8 cellular contexts compared by ENCODE assay signal in genomic region chr12:7019043-7019569, GRCh38. TPM values are rescaled to one million over a fixed set of nuclear protein-coding genes. Genes with fewer than 3 reads are reported as not detected.
DNase-seq lines count a peak whose midpoint lies in the region; ATAC-seq and TF ChIP-seq lines count a peak whose summit lies in the region.

No MANE protein-coding gene starts in this region.

- no peaks in the 10 kb centered on the region for H3K27me3 ChIP-seq in CD8-positive, alpha-beta T cell (ENCODE audit: insufficient read depth, low read length)

- peak overlapping the region; percentile 79 for H3K27ac ChIP-seq in CD8-positive, alpha-beta T cell (ENCODE audit: low read depth, low read length)

- H3K36me3 Mint-ChIP-seq in CD8-positive, alpha-beta T cell: peaks cover 5% of the 10 kb centered on the region
- no peaks in the 10 kb centered on the region for H3K36me3 Mint-ChIP-seq in natural killer cell treated with Interleukin-12 subunit alpha and Interleukin-12 subunit beta and Interleukin-15 and Interleukin-18, amount 100 ng/mL, for 72 hours

- TF ChIP-seq CTCF in CD8-positive, alpha-beta T cell (IDR thresholded peaks at IDR 0.05): peak; percentile 30
- no peak for TF ChIP-seq CTCF in NB4 (IDR thresholded peaks at IDR 0.05; ENCODE audit: low read depth, low read length)

- CTCF ChIA-PET in CD8-positive, alpha-beta T cell (lab: Charles Lee): interaction anchor here (1.2 to 1.6 kb wide), 5 partner anchors 14 to 94 kb away, joined by 3 to 7 read pairs (median 7); partner anchors contain the start of genes C12orf57 and RNU7-1

- H3K9me3 ChIP-seq in CD8-positive, alpha-beta T cell (ENCODE audit: low read length): no peaks in the 10 kb centered on the region

- TF ChIP-seq POLR2A in NB4 (IDR thresholded peaks at IDR 0.05; ENCODE audit: extremely low read depth, insufficient read length): no peak

- H3K4me1 ChIP-seq in CD8-positive, alpha-beta T cell (ENCODE audit: insufficient read depth, low read length): peaks cover 13% of the 10 kb centered on the region

- H3K4me3 Mint-ChIP-seq in CD8-positive, alpha-beta T cell: peak overlapping the region; percentile 90
- peak overlapping the region; percentile 98 for H3K4me3 Mint-ChIP-seq in natural killer cell treated with Interleukin-12 subunit alpha and Interleukin-12 subunit beta and Interleukin-15 and Interleukin-18, amount 100 ng/mL, for 72 hours

- POLR2A ChIA-PET in CD8-positive, alpha-beta T cell (lab: Charles Lee): interaction anchor here (0.7 to 2.5 kb wide), 6 partner anchors 75 to 330 kb away, joined by 3 to 16 read pairs (median 6); partner anchors contain the start of genes C12orf57, RNU7-1, SPSB2 and ZNF384

- intact Hi-C loops in CD8-positive, alpha-beta T cell (cut with DNase I, micrococcal nuclease): loop anchor here (2.0 to 10.0 kb wide), 10 partner anchors 74 to 486 kb away; partner anchors contain the start of genes COPS7A (in 2 of the 2), C12orf57 (in 1 of the 2), C1RL (in 1 of the 2) and CDCA3 (in 1 of the 2)

- H3K36me3 ChIP-seq in CD8-positive, alpha-beta T cell (ENCODE audit: insufficient read depth, low read length): no peaks in the 10 kb centered on the region

- peak overlapping the region; percentile 82 for H3K4me3 ChIP-seq in CD8-positive, alpha-beta T cell (ENCODE audit: low read depth, low read length)
- peak overlapping the region; percentile 71 for H3K4me3 ChIP-seq in NB4 (ENCODE audit: low read depth, low read length)

- DNase-seq in CD8-positive, alpha-beta T cell: no peak
- DNase-seq in NB4 (ENCODE audit: low read depth): no peak
- DNase-seq in cerebellar cortex (ENCODE audit: low spot score): peak; percentile 31
- no peak for DNase-seq in natural killer cell treated with Interleukin-12 subunit alpha and Interleukin-12 subunit beta and Interleukin-15 and Interleukin-18, amount 100 ng/mL, for 72 hours (ENCODE audit: low spot score)
- DNase-seq in NCI-H1048 (lab: John Stamatoyannopoulos, UW): no peak
- DNase-seq in effector CD8-positive, alpha-beta T cell (lab: John Stamatoyannopoulos, UW): no peak
- no peak for DNase-seq in stimulated activated CD4-positive, alpha-beta T cell treated with anti-CD3 and anti-CD28 coated beads, Interleukin-4, amount 100 ng/mL, for 24 hours

- peaks cover 31% of the 10 kb centered on the region for H3K4me1 Mint-ChIP-seq in CD8-positive, alpha-beta T cell (ENCODE audit: low read depth)
- peaks cover 16 to 23% of the 10 kb centered on the region in 2 donors for H3K4me1 Mint-ChIP-seq in natural killer cell treated with Interleukin-12 subunit alpha and Interleukin-12 subunit beta and Interleukin-15 and Interleukin-18, amount 100 ng/mL, for 72 hours (ENCODE audit: low read depth in 2 of 2)

- no peak for ATAC-seq in CD8-positive, alpha-beta T cell
- no peak for ATAC-seq in natural killer cell treated with Interleukin-12 subunit alpha and Interleukin-12 subunit beta and Interleukin-15 and Interleukin-18, amount 100 ng/mL, for 72 hours
- no peak for ATAC-seq in HG02678 (IDR thresholded peaks at IDR 0.05; ENCODE audit: unreplicated experiment)

- H3K27me3 Mint-ChIP-seq in CD8-positive, alpha-beta T cell (ENCODE audit: low read depth): no peaks in the 10 kb centered on the region
- H3K27me3 Mint-ChIP-seq in natural killer cell treated with Interleukin-12 subunit alpha and Interleukin-12 subunit beta and Interleukin-15 and Interleukin-18, amount 100 ng/mL, for 72 hours: no peaks in the 10 kb centered on the region

- H3K9me3 Mint-ChIP-seq in CD8-positive, alpha-beta T cell: no peaks in the 10 kb centered on the region
- no peaks in the 10 kb centered on the region for H3K9me3 Mint-ChIP-seq in natural killer cell treated with Interleukin-12 subunit alpha and Interleukin-12 subunit beta and Interleukin-15 and Interleukin-18, amount 100 ng/mL, for 72 hours

- peak overlapping the region; percentile 88 for H3K27ac Mint-ChIP-seq in CD8-positive, alpha-beta T cell
- peak overlapping the region in 1 of 2 donors; percentile 70 for H3K27ac Mint-ChIP-seq in natural killer cell treated with Interleukin-12 subunit alpha and Interleukin-12 subunit beta and Interleukin-15 and Interleukin-18, amount 100 ng/mL, for 72 hours

RNA-seq across cellular contexts. Expression of gene LPCAT3, which starts 0.8 kb away (rescaled TPM):
- total RNA-seq in CD8-positive, alpha-beta T cell: 10 to 100 TPM; 24.4 to 27.1 TPM
- total RNA-seq in natural killer cell treated with Interleukin-12 subunit alpha and Interleukin-12 subunit beta and Interleukin-15 and Interleukin-18, amount 100 ng/mL, for 72 hours: 10 to 100 TPM; 25.4 to 31.9 TPM

RNA-seq across cellular contexts. Expression of gene C1S, which starts 41.4 kb away (rescaled TPM):
- 1 to 10 TPM; 1.5 to 2.4 TPM for total RNA-seq in CD8-positive, alpha-beta T cell
- total RNA-seq in natural killer cell treated with Interleukin-12 subunit alpha and Interleukin-12 subunit beta and Interleukin-15 and Interleukin-18, amount 100 ng/mL, for 72 hours: 1 to 10 TPM; 1.3 to 4.3 TPM

RNA-seq across cellular contexts. Expression of gene EMG1, which starts 48.4 kb away (rescaled TPM):
- total RNA-seq in CD8-positive, alpha-beta T cell: 10 to 100 TPM; 42.8 to 43.2 TPM
- total RNA-seq in natural killer cell treated with Interleukin-12 subunit alpha and Interleukin-12 subunit beta and Interleukin-15 and Interleukin-18, amount 100 ng/mL, for 72 hours: 100 to 1,000 TPM in 1 of 2 donors, 10 to 100 TPM in 1; 74.9 to 141 TPM

RNA-seq across cellular contexts. Expression of gene PHB2, which starts 48.6 kb away (rescaled TPM):
- 100 to 1,000 TPM; 145 to 148 TPM for total RNA-seq in CD8-positive, alpha-beta T cell
- 100 to 1,000 TPM; 227 to 350 TPM for total RNA-seq in natural killer cell treated with Interleukin-12 subunit alpha and Interleukin-12 subunit beta and Interleukin-15 and Interleukin-18, amount 100 ng/mL, for 72 hours
